Comparison of ENCODE assay signal across 1 cellular context in the genomic region with DNA sequence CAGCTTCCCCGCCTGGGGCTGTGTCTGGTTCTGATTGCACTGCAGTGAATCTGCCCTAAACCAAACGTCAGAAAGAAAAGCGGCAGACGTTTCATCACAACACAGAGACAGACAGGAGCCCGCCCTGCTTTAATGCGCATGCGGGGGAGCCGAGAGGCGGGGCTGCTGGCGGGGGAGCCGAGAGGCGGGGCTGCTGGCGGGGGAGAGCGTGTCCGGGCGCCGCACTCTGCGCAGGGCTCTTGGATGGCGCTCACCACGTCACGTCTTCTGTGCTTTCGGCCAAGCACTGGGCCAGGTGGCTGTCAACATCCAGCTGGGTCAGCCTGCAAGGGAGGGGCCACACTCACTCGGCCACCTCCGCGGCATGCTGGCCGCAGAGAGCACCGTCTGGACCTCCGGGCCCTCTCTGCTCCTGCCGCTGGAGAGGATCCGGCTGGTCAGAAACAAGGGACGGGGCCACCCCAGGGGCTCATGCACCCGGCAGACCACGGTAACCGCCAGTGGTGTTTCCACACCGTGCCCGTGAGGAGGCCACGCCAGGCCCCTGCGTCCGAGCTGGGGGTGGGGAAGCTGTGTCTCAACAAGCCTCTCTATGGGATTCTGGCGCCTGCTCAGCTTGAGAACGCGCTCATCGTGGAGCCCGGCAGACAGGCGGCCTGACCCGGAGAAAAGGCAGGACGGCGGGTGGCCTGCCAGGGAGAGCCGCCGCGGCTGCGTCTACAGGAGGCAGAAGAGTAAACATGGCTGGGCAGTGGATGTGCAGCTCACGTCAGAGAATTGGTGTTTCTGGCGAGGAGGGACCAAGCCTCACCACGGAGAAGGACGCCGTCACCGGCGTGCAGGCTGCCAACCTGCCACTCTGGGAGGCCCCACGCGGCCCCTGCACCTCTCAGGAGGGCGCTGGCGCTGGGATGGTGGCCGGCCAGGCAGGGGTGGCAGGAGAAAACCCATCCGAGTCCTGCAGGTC.
TF ChIP-seq lines count a peak whose summit lies in the region.

No MANE protein-coding gene starts in this region.

TF ChIP-seq in IMR-90, 13 proteins besides CTCF, POLR2A, EP300 and RAD21:
- TF ChIP-seq NFE2L2 (IDR thresholded peaks at IDR 0.05; ENCODE audit: low read depth, low read length), result no peak
- TF ChIP-seq BHLHE40 (IDR thresholded peaks at IDR 0.05; ENCODE audit: low read depth, low read length), result peak; percentile 28; the same call in 1 of the 2 replicates
- no peak; the same call in 1 of the 2 replicates for TF ChIP-seq MXI1 (IDR thresholded peaks at IDR 0.05; ENCODE audit: borderline replicate concordance, low read depth, low read length)
- TF ChIP-seq, protein P1, sequence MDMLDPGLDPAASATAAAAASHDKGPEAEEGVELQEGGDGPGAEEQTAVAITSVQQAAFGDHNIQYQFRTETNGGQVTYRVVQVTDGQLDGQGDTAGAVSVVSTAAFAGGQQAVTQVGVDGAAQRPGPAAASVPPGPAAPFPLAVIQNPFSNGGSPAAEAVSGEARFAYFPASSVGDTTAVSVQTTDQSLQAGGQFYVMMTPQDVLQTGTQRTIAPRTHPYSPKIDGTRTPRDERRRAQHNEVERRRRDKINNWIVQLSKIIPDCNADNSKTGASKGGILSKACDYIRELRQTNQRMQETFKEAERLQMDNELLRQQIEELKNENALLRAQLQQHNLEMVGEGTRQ (IDR thresholded peaks at IDR 0.05; ENCODE audit: low read depth, low read length), result peak; percentile 11; the same call in 1 of the 2 replicates
- TF ChIP-seq SMC3 (IDR thresholded peaks at IDR 0.05; ENCODE audit: low read depth, low read length), result no peak
- peak; percentile 84 for TF ChIP-seq MAZ (IDR thresholded peaks at IDR 0.05; ENCODE audit: borderline replicate concordance, low read depth, low read length)
- no peak for TF ChIP-seq RCOR1 (IDR thresholded peaks at IDR 0.05; ENCODE audit: insufficient replicate concordance, low read length)
- peak; percentile 77 for TF ChIP-seq CEBPB (IDR thresholded peaks at IDR 0.05; ENCODE audit: low read depth, low read length)
- TF ChIP-seq CHD1 (IDR thresholded peaks at IDR 0.05; ENCODE audit: low read depth, low read length), result no peak
- no peak for TF ChIP-seq RFX5 (IDR thresholded peaks at IDR 0.05; ENCODE audit: low read depth, low read length)
- no peak for TF ChIP-seq FOS (IDR thresholded peaks at IDR 0.05; ENCODE audit: low read depth, low read length)
